ENCODE assay signal across 8 cellular contexts in genomic region chr4:184347251-184348239, GRCh38.
DNase-seq lines count a peak whose midpoint lies in the region; ATAC-seq and TF ChIP-seq lines count a peak whose summit lies in the region.

No MANE protein-coding gene starts in this region.

- peak overlapping the region; percentile 34 for H3K4me3 Mint-ChIP-seq in Calu3 (ENCODE audit: low read depth, unreplicated experiment)
- H3K4me3 Mint-ChIP-seq in activated naive CD4-positive, alpha-beta T cell treated with anti-CD3 and anti-CD28 coated beads, Interleukin-2, amount 10 ng/mL, durations not matched to agents 7 days and 5 days: no peak overlapping the region

- TF ChIP-seq CTCF in Calu3 (IDR thresholded peaks at IDR 0.05; ENCODE audit: unreplicated experiment) (no peak), left ventricle myocardium inferior (IDR thresholded peaks at IDR 0.05; ENCODE audit: borderline replicate concordance) (no peak), sigmoid colon (IDR thresholded peaks at IDR 0.05) (no peak)

- peaks cover 63% of the 10 kb centered on the region for H3K4me1 Mint-ChIP-seq in Calu3 (ENCODE audit: low read depth, unreplicated experiment)
- peaks cover 20% of the 10 kb centered on the region for H3K4me1 Mint-ChIP-seq in activated naive CD4-positive, alpha-beta T cell treated with anti-CD3 and anti-CD28 coated beads, Interleukin-2, amount 10 ng/mL, durations not matched to agents 7 days and 5 days

- H3K9me3 ChIP-seq in left ventricle myocardium inferior (replicated peaks) (no peaks in the 10 kb centered on the region), sigmoid colon (no peaks in the 10 kb centered on the region)

- no TSS peak for BruUV-seq in Calu3 (replicated peaks; lab: Mats Ljungman, UMichigan)

- intact Hi-C loops in Calu3 (cut with micrococcal nuclease; ENCODE audit: unreplicated experiment): loop anchor here (2.0 to 5.0 kb wide), 2 partner anchors 35 to 125 kb away; partner anchors contain the start of gene IRF2
- intact Hi-C loops in left ventricle myocardium inferior (cut with micrococcal nuclease): no loop called here
- intact Hi-C loops in sigmoid colon (cut with DNase I): loop anchor here (5.0 kb wide), 1 partner anchor 35 kb away; no protein-coding TSS in a partner anchor

- 15 to 36% methylated on average over 16 of the region's 16 CpGs for WGBS in sigmoid colon, 2 donors

- TF ChIP-seq EP300 in sigmoid colon (IDR thresholded peaks at IDR 0.05): no peak

- H3K9me3 Mint-ChIP-seq in Calu3 (ENCODE audit: low read depth, unreplicated experiment): no peaks in the 10 kb centered on the region
- H3K9me3 Mint-ChIP-seq in activated naive CD4-positive, alpha-beta T cell treated with anti-CD3 and anti-CD28 coated beads, Interleukin-2, amount 10 ng/mL, durations not matched to agents 7 days and 5 days: peaks cover 2% of the 10 kb centered on the region

- no peaks in the 10 kb centered on the region for H3K36me3 ChIP-seq in left ventricle myocardium inferior
- no peaks in the 10 kb centered on the region for H3K36me3 ChIP-seq in sigmoid colon

- H3K27me3 ChIP-seq in left ventricle myocardium inferior (ENCODE audit: low read depth) (no peaks in the 10 kb centered on the region), sigmoid colon (no peaks in the 10 kb centered on the region)

- ATAC-seq in GM19468 (IDR thresholded peaks at IDR 0.05; ENCODE audit: extremely low read depth, unreplicated experiment) (peak; percentile 54), HG03520 (IDR thresholded peaks at IDR 0.05; ENCODE audit: unreplicated experiment) (peak; percentile 68)

- H3K4me3 ChIP-seq in left ventricle myocardium inferior (peak overlapping the region; percentile 5), sigmoid colon (no peak overlapping the region)

- H3K4me1 ChIP-seq in left ventricle myocardium inferior (peaks cover 69% of the 10 kb centered on the region), sigmoid colon (peaks cover 0 to 15% (median 4%) of the 10 kb centered on the region in 4 donors)

- peak overlapping the region; percentile 95 for H3K27ac Mint-ChIP-seq in Calu3 (ENCODE audit: unreplicated experiment)
- no peak overlapping the region for H3K27ac Mint-ChIP-seq in activated naive CD4-positive, alpha-beta T cell treated with anti-CD3 and anti-CD28 coated beads, Interleukin-2, amount 10 ng/mL, durations not matched to agents 7 days and 5 days

- H3K36me3 Mint-ChIP-seq in Calu3 (ENCODE audit: insufficient read depth, unreplicated experiment): peaks cover 49% of the 10 kb centered on the region
- H3K36me3 Mint-ChIP-seq in activated naive CD4-positive, alpha-beta T cell treated with anti-CD3 and anti-CD28 coated beads, Interleukin-2, amount 10 ng/mL, durations not matched to agents 7 days and 5 days: no peaks in the 10 kb centered on the region

- TF ChIP-seq POLR2A in sigmoid colon (IDR thresholded peaks at IDR 0.05): no peak

- H3K27ac ChIP-seq in left ventricle myocardium inferior (replicated peaks): peak overlapping the region; percentile 92
- H3K27ac ChIP-seq in sigmoid colon: peak overlapping the region; percentile 50 to 73 (median 58)

- no peaks in the 10 kb centered on the region for H3K27me3 Mint-ChIP-seq in Calu3 (ENCODE audit: unreplicated experiment)
- H3K27me3 Mint-ChIP-seq in activated naive CD4-positive, alpha-beta T cell treated with anti-CD3 and anti-CD28 coated beads, Interleukin-2, amount 10 ng/mL, durations not matched to agents 7 days and 5 days: peaks cover 16% of the 10 kb centered on the region

- CTCF ChIA-PET in Calu3 (lab: Charles Lee): interaction anchor here (1.0 to 1.3 kb wide), 2 partner anchors 59 to 82 kb away, joined by 3 read pairs; no protein-coding TSS in a partner anchor
- CTCF ChIA-PET in activated naive CD4-positive, alpha-beta T cell treated with anti-CD3 and anti-CD28 coated beads, Interleukin-2, amount 10 ng/mL, durations not matched to agents 7 days and 5 days (lab: Charles Lee): interaction anchor here (0.8 kb wide), 1 partner anchor 37 kb away, joined by 4 read pairs; no protein-coding TSS in a partner anchor

- DNase-seq in Calu3 (peak; percentile 67), SK-N-DZ (ENCODE audit: low spot score) (peak; percentile 62), left ventricle myocardium inferior (peak; percentile 37), sigmoid colon (peak; percentile 73), SHP77 (lab: John Stamatoyannopoulos, UW) (no peak)
- no peak for DNase-seq in activated naive CD4-positive, alpha-beta T cell treated with anti-CD3 and anti-CD28 coated beads, Interleukin-2, amount 10 ng/mL, durations not matched to agents 7 days and 5 days

Comparison
In these comparisons a context has a peak if more than half of its experiments do, and no peak if none do; other contexts are left out.
1. DNase-seq: peak in Calu3 (single experiment), SK-N-DZ (single experiment), left ventricle myocardium inferior (single experiment) and sigmoid colon (single experiment); none in activated naive CD4-positive, alpha-beta T cell treated with anti-CD3 and anti-CD28 coated beads, Interleukin-2, amount 10 ng/mL, durations not matched to agents 7 days and 5 days (single experiment) and SHP77 (0 of 2).